ENCODE assay signal across 18 cellular contexts in genomic region chr13:92963029-92963428, GRCh38.
DNase-seq lines count a peak whose midpoint lies in the region; ATAC-seq, FAIRE-seq and TF ChIP-seq lines count a peak whose summit lies in the region.
"Had no signal": no experiment of that assay in that cellular context is flagged by ENCODE, and none has a peak within 500 bp of the region (broad histone marks: within the 10 kb centered on the region; RNA-seq: fewer than 3 reads in every experiment).

No MANE protein-coding gene starts in this region.

- no peak overlapping the region for H3K27ac ChIP-seq in PC-3 (ENCODE audit: low read length)
- H3K27ac ChIP-seq: PC-9 had no signal

- H3K36me3 ChIP-seq in PC-3 (ENCODE audit: low read depth, low read length) = no peaks in the 10 kb centered on the region
- no peaks in the 10 kb centered on the region for H3K36me3 ChIP-seq in bronchial epithelial cell (ENCODE audit: control insufficient read depth, insufficient read depth, low read length)

- no peak overlapping the region for H3K4me3 ChIP-seq in PC-3 (ENCODE audit: low read length)
- H3K4me3 ChIP-seq in bronchial epithelial cell (ENCODE audit: low read depth, low read length) = no peak overlapping the region
- H3K4me3 ChIP-seq: PC-9 had no signal

- no peak overlapping the region for H3K4me2 ChIP-seq in PC-3 (ENCODE audit: low read length)
- H3K4me2 ChIP-seq: PC-9 had no signal

- no peak overlapping the region for H2AFZ ChIP-seq in PC-3 (ENCODE audit: low read length)
- H2AFZ ChIP-seq: PC-9 had no signal

- no peaks in the 10 kb centered on the region for H3K4me1 ChIP-seq in PC-3 (ENCODE audit: insufficient read depth, low read length)

- CTCF ChIA-PET in PC-3 (lab: Charles Lee) = no interaction called here

- H3K79me2 ChIP-seq in PC-3 (ENCODE audit: low read length) = no peaks in the 10 kb centered on the region

- no peaks in the 10 kb centered on the region for H3F3A ChIP-seq in PC-3 (ENCODE audit: low read length, unreplicated experiment)

- POLR2A ChIA-PET in PC-3 (lab: Charles Lee; ENCODE audit: unreplicated experiment) = no interaction called here

- no peaks in the 10 kb centered on the region for H3K9me3 ChIP-seq in PC-3 (ENCODE audit: low read length)

- DNase-seq in PC-3 = peak; percentile 24
- peak; percentile 21 for DNase-seq in bronchial epithelial cell (ENCODE audit: low read depth)
- DNase-seq in myocyte (ENCODE audit: low read depth) = peak; percentile 54
- no peak for DNase-seq in NCI-H510A treated with DMSO at 0.1 percent for 48 hours (lab: John Stamatoyannopoulos, UW)
- no peak for DNase-seq in GOT3 (lab: John Stamatoyannopoulos, UW)
- DNase-seq in NCI-H2227 (lab: John Stamatoyannopoulos, UW; ENCODE audit: unreplicated experiment) = no peak
- DNase-seq: COR-L47, GF-D8, HFFc6, Karpas-422, NCI-H1105 treated with DMSO at 0.1 percent for 48 hours, NCI-H1694 treated with DMSO at 0.1 percent for 48 hours, NCI-H446, NCI-H748 treated with DMSO at 0.1 percent for 48 hours, PC-9 had no signal

- no peak for FAIRE-seq in bronchial epithelial cell (lab: Jason Lieb, UNC)
- FAIRE-seq: GM12892, H1 had no signal

- BruUV-seq in PC-3 (replicated peaks; lab: Mats Ljungman, UMichigan) = no TSS peak

- ATAC-seq in PC-3 (peak; percentile 85), HG03342 (IDR thresholded peaks at IDR 0.05; ENCODE audit: unreplicated experiment) (no peak)

- no peaks in the 10 kb centered on the region for H4K20me1 ChIP-seq in PC-3 (ENCODE audit: low read length)

- intact Hi-C loops in PC-3 (cut with micrococcal nuclease) = loop anchor here (2.0 kb wide), 1 partner anchor 264 kb away; the partner anchor contains the start of gene GPC6

- no peaks in the 10 kb centered on the region for H3K27me3 ChIP-seq in PC-3 (ENCODE audit: low read length)
- H3K27me3 ChIP-seq in bronchial epithelial cell (ENCODE audit: control insufficient read depth, insufficient read depth, low read length) = no peaks in the 10 kb centered on the region

- no peak overlapping the region for H3K9ac ChIP-seq in PC-3 (ENCODE audit: low read length)

- no peaks in the 10 kb centered on the region for H3K9me2 ChIP-seq in PC-3 (replicated peaks; ENCODE audit: low read length)

- no peak for TF ChIP-seq CTCF in PC-3 (conservative IDR thresholded peaks at IDR 0.05; ENCODE audit: low read depth, low read length)
- no peak for TF ChIP-seq CTCF in bronchial epithelial cell (IDR thresholded peaks at IDR 0.05; ENCODE audit: insufficient read depth, low read length, severe bottlenecking)

Comparison
In these comparisons a context has a peak if more than half of its experiments do, and no peak if none do; other contexts are left out.
1. DNase-seq: peak in PC-3 (single experiment), bronchial epithelial cell (single experiment) and myocyte (single experiment); none in NCI-H510A treated with DMSO at 0.1 percent for 48 hours (single experiment), GOT3 (single experiment) and NCI-H2227 (single experiment).